Comparison of ENCODE assay signal across 1 cellular context in the genomic region with DNA sequence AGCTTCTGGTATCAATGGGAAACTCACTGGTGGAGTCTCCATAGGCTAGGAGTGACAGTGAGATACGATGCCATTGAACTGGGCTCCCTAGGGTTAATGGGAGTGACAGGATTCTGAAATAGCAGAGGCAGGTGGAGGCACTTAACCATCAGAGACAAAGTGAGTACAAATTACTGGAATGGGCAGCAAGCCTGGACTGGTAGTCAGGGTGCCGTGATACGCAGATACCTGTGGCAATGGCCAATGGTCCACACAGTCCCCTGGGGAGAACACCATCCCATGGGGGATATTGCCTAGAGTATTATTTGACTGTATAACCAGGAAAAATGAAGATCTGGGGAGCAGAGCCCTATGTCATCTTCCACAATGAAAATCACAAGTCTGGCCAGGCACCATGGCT.
TF ChIP-seq lines count a peak whose summit lies in the region.

No MANE protein-coding gene starts in this region.

TF ChIP-seq in GM23338, 12 proteins besides CTCF, POLR2A, EP300 and RAD21:
- no peak for TF ChIP-seq ZNF114 (CRISPR knock-in tag; IDR thresholded peaks at IDR 0.05)
- TF ChIP-seq POLR2AphosphoS5 (IDR thresholded peaks at IDR 0.05; ENCODE audit: low read depth): no peak
- no peak for TF ChIP-seq REST (IDR thresholded peaks at IDR 0.05; ENCODE audit: unreplicated experiment)
- TF ChIP-seq, protein P1, sequence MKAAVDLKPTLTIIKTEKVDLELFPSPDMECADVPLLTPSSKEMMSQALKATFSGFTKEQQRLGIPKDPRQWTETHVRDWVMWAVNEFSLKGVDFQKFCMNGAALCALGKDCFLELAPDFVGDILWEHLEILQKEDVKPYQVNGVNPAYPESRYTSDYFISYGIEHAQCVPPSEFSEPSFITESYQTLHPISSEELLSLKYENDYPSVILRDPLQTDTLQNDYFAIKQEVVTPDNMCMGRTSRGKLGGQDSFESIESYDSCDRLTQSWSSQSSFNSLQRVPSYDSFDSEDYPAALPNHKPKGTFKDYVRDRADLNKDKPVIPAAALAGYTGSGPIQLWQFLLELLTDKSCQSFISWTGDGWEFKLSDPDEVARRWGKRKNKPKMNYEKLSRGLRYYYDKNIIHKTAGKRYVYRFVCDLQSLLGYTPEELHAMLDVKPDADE (IDR thresholded peaks at IDR 0.05): no peak
